Comparison of ENCODE assay signal across 1 cellular context in genomic region chr12:94261781-94262180, GRCh38.
TF ChIP-seq lines count a peak whose summit lies in the region.

No MANE protein-coding gene starts in this region.

TF ChIP-seq in IMR-90, 13 proteins besides CTCF, POLR2A, EP300 and RAD21 (continued from another document):
- TF ChIP-seq USF2 (IDR thresholded peaks at IDR 0.05; ENCODE audit: low read depth, low read length) (no peak), MXI1 (IDR thresholded peaks at IDR 0.05; ENCODE audit: borderline replicate concordance, low read depth, low read length) (no peak), BHLHE40 (IDR thresholded peaks at IDR 0.05; ENCODE audit: low read depth, low read length) (no peak)
